Comparison of ENCODE assay signal across 21 cellular contexts in the genomic region with DNA sequence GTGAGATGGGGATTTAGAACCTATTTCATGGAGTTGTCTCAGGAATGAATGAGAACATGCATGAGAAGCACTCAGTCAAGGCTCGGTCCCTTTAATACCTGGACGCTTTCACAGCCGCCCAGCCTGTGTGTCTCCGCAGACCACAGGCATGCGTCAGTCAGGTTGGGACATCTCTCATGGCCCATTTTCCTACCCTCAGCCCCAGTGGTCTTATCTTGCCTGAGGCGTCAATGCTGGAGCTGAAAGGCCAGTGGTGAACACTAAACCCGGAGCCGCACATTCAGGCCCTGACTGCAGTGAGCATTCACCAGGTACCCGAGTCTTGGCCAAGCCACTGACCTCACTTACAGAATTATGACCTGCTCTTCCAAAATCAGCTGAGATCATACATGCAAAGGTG.
DNase-seq lines count a peak whose midpoint lies in the region; ATAC-seq, FAIRE-seq and TF ChIP-seq lines count a peak whose summit lies in the region.
"Had no signal": no experiment of that assay in that cellular context is flagged by ENCODE, and none has a peak within 500 bp of the region (broad histone marks: within the 10 kb centered on the region; RNA-seq: fewer than 3 reads in every experiment).

No MANE protein-coding gene starts in this region.

- H3K9me1 ChIP-seq in K562 (ENCODE audit: control insufficient read depth, insufficient read depth, low read length): no peaks in the 10 kb centered on the region

- H2AFZ ChIP-seq in K562 (ENCODE audit: low read depth, low read length): peak overlapping the region; percentile 8; the same call in 1 of the 2 replicates

- no peak for FAIRE-seq in K562 (lab: Jason Lieb, UNC)
- FAIRE-seq: A549, D721Med, G401.6, GM12891, GM19239 had no signal

- POLR2A ChIA-PET in K562 (lab: Yijun Ruan, JAX) (interaction anchor here (0.9 to 1.1 kb wide), 2 partner anchors 15 to 21 kb away, joined by 3 to 4 read pairs; no protein-coding TSS in a partner anchor), HEK293T (lab: Yijun Ruan, JAX) (no interaction called here)
- POLR2A ChIA-PET in activated CD8-positive, alpha-beta T cell treated with anti-CD3 and anti-CD28 coated beads, Interleukin-2, amount 10 ng/mL, durations not matched to agents 7 days and 5 days (lab: Charles Lee): no interaction called here

- H4K20me1 ChIP-seq in K562 (replicated peaks; ENCODE audit: control insufficient read depth, insufficient read depth, low read length): no peaks in the 10 kb centered on the region
- H4K20me1 ChIP-seq: BLaER1 treated with 17β-estradiol and CSF1 and Interleukin-3, amounts not matched to agents 10 nM and 100 nM had no signal

- no peak overlapping the region for H3K4me3 Mint-ChIP-seq in activated CD8-positive, alpha-beta T cell treated with anti-CD3 and anti-CD28 coated beads, Interleukin-2, amount 10 ng/mL, durations not matched to agents 7 days and 5 days
- H3K4me3 Mint-ChIP-seq: B cell; CD4-positive, alpha-beta T cell; CD8-positive, alpha-beta T cell had no signal

- H3K79me2 ChIP-seq in K562 (ENCODE audit: control insufficient read depth, insufficient read depth, low read length): no peaks in the 10 kb centered on the region

- TF ChIP-seq RAD21 in K562 (CRISPR knock-in tag; conservative IDR thresholded peaks at IDR 0.05 in 1 of 2, IDR thresholded peaks at IDR 0.05 in 1 of 2): no peak

- ATAC-seq in K562 (no peak; the same call in 2 of the 3 replicates), foreskin keratinocyte (no peak)
- no peak for ATAC-seq in activated CD8-positive, alpha-beta T cell treated with anti-CD3 and anti-CD28 coated beads, Interleukin-2, amount 10 ng/mL, durations not matched to agents 7 days and 5 days
- ATAC-seq: A549; CD8-positive, alpha-beta T cell had no signal

- intact Hi-C loops in K562 (cut with micrococcal nuclease): no loop called here
- intact Hi-C loops in vagina (cut with DNase I): no loop called here

- no peak overlapping the region for H3K4me2 ChIP-seq in K562 (ENCODE audit: insufficient read depth, low read length)
- H3K4me2 ChIP-seq: A549 had no signal

- H3K27me3 ChIP-seq in K562 (ENCODE audit: control insufficient read depth in 2 of 2, insufficient read depth in 2 of 2, low read length in 2 of 2) (peaks cover 5 to 32% of the 10 kb centered on the region in 2 experiments; a peak in 3 of 5 replicates), neutrophil (no peaks in the 10 kb centered on the region), vagina (no peaks in the 10 kb centered on the region), foreskin keratinocyte (no peaks in the 10 kb centered on the region)
- H3K27me3 ChIP-seq: BLaER1 treated with 17β-estradiol and CSF1 and Interleukin-3, amounts not matched to agents 10 nM and 100 nM had no signal

- H3K9ac ChIP-seq in K562 (ENCODE audit: insufficient read depth in 1 of 2, low read depth in 2 of 2, low read length in 2 of 2): 0 out of 4 replicates have a peak overlapping the region, but pooled peaks of 1 of the 2 experiments have one; percentile 2
- H3K9ac ChIP-seq: BLaER1 treated with 17β-estradiol and CSF1 and Interleukin-3, amounts not matched to agents 10 nM and 100 nM had no signal

- H3K9me3 ChIP-seq in K562 (replicated peaks; ENCODE audit: control insufficient read depth, insufficient read depth, low read depth, low read length) (no peaks in the 10 kb centered on the region), neutrophil (no peaks in the 10 kb centered on the region), vagina (no peaks in the 10 kb centered on the region)
- H3K9me3 ChIP-seq: A549; BLaER1 treated with 17β-estradiol and CSF1 and Interleukin-3, amounts not matched to agents 10 nM and 100 nM; Caco-2 had no signal

- no TSS peak for BruUV-seq in K562 (replicated peaks; lab: Mats Ljungman, UMichigan)

- TF ChIP-seq EP300 in K562 (IDR thresholded peaks at IDR 0.05; ENCODE audit: low read length): no peak

- H3K4me1 Mint-ChIP-seq in activated CD8-positive, alpha-beta T cell treated with anti-CD3 and anti-CD28 coated beads, Interleukin-2, amount 10 ng/mL, durations not matched to agents 7 days and 5 days (ENCODE audit: low read depth): no peaks in the 10 kb centered on the region
- H3K4me1 Mint-ChIP-seq: B cell had no signal

- H3K4me3 ChIP-seq in K562 (no peak overlapping the region), neutrophil (ENCODE audit: low read depth in 1 of 2, low read length in 1 of 2) (no peak overlapping the region), vagina (no peak overlapping the region)
- H3K4me3 ChIP-seq: A549; BLaER1 treated with 17β-estradiol and CSF1 and Interleukin-3, amounts not matched to agents 10 nM and 100 nM had no signal

- TF ChIP-seq POLR2A in K562 (conservative IDR thresholded peaks at IDR 0.05) (no peak), vagina (IDR thresholded peaks at IDR 0.05) (no peak)

- 13% methylated on average over 9 of the region's 9 CpGs for WGBS in K562 (ENCODE audit: insufficient coverage, low coverage, missing lambda C conversion rate)

- H3K27ac Mint-ChIP-seq in activated CD8-positive, alpha-beta T cell treated with anti-CD3 and anti-CD28 coated beads, Interleukin-2, amount 10 ng/mL, durations not matched to agents 7 days and 5 days: no peak overlapping the region
- H3K27ac Mint-ChIP-seq: B cell; CD4-positive, alpha-beta T cell; CD8-positive, alpha-beta T cell had no signal

- DNase-seq in K562 (ENCODE audit: extremely low read depth in 1 of 4, low spot score in 3 of 4) (no peak), islet precursor cell (peak; percentile 90), vagina (ENCODE audit: extremely low spot score in 2 of 2) (peak; percentile 49 to 60), HEK293T (ENCODE audit: extremely low spot score) (no peak), foreskin keratinocyte (no peak)
- no peak for DNase-seq in activated CD8-positive, alpha-beta T cell treated with anti-CD3 and anti-CD28 coated beads, Interleukin-2, amount 10 ng/mL, durations not matched to agents 7 days and 5 days
- DNase-seq: Caco-2; Calu3; CD4-positive, alpha-beta T cell; CD8-positive, alpha-beta T cell; DMS79 treated with DMSO at 0.1 percent for 48 hours had no signal

- peaks cover 7 to 21% of the 10 kb centered on the region in 2 experiments; a peak in 4 of 5 replicates for H3K4me1 ChIP-seq in K562 (replicated peaks in 1 of 2; ENCODE audit: control insufficient read depth in 2 of 2, insufficient read depth in 2 of 2, low read length in 2 of 2)
- H3K4me1 ChIP-seq in neutrophil (ENCODE audit: control insufficient read depth in 1 of 2, insufficient read depth in 1 of 2, low read depth in 1 of 2, low read length in 1 of 2): peaks cover 17 to 21% of the 10 kb centered on the region in 2 experiments
- H3K4me1 ChIP-seq in vagina: no peaks in the 10 kb centered on the region
- no peaks in the 10 kb centered on the region for H3K4me1 ChIP-seq in foreskin keratinocyte
- H3K4me1 ChIP-seq: A549 had no signal

- CTCF ChIA-PET in K562 (lab: Yijun Ruan, JAX; ENCODE audit: low intra/inter-chr PET ratio): no interaction called here
- CTCF ChIA-PET in HEK293T (lab: Yijun Ruan, JAX): no interaction called here
- CTCF ChIA-PET in activated CD8-positive, alpha-beta T cell treated with anti-CD3 and anti-CD28 coated beads, Interleukin-2, amount 10 ng/mL, durations not matched to agents 7 days and 5 days (lab: Charles Lee): interaction anchor here (0.8 to 1.0 kb wide), 2 partner anchors 17 to 21 kb away, joined by 3 read pairs; no protein-coding TSS in a partner anchor

- no peaks in the 10 kb centered on the region for H3K27me3 Mint-ChIP-seq in activated CD8-positive, alpha-beta T cell treated with anti-CD3 and anti-CD28 coated beads, Interleukin-2, amount 10 ng/mL, durations not matched to agents 7 days and 5 days (ENCODE audit: low read depth)
- H3K27me3 Mint-ChIP-seq: CD4-positive, alpha-beta T cell had no signal

- no peak for TF ChIP-seq CTCF in K562 (IDR thresholded peaks at IDR 0.05 in 2 of 3, conservative IDR thresholded peaks at IDR 0.05 in 1 of 3; ENCODE audit: insufficient read depth in 2 of 3, low read depth in 1 of 3, low read length in 3 of 3)
- TF ChIP-seq CTCF in neutrophil (IDR thresholded peaks at IDR 0.05): no peak
- no peak for TF ChIP-seq CTCF in vagina (IDR thresholded peaks at IDR 0.05)
- no peak for TF ChIP-seq CTCF in foreskin keratinocyte (conservative IDR thresholded peaks at IDR 0.05)

- H3K9me3 Mint-ChIP-seq in activated CD8-positive, alpha-beta T cell treated with anti-CD3 and anti-CD28 coated beads, Interleukin-2, amount 10 ng/mL, durations not matched to agents 7 days and 5 days (ENCODE audit: insufficient read depth): no peaks in the 10 kb centered on the region
- H3K9me3 Mint-ChIP-seq: CD4-positive, alpha-beta T cell; CD8-positive, alpha-beta T cell had no signal

- H3K36me3 Mint-ChIP-seq in activated CD8-positive, alpha-beta T cell treated with anti-CD3 and anti-CD28 coated beads, Interleukin-2, amount 10 ng/mL, durations not matched to agents 7 days and 5 days (ENCODE audit: low read depth): no peaks in the 10 kb centered on the region
- H3K36me3 Mint-ChIP-seq: CD8-positive, alpha-beta T cell had no signal

- H3K36me3 ChIP-seq in K562 (ENCODE audit: control insufficient read depth, insufficient read depth, low read length) (no peaks in the 10 kb centered on the region), neutrophil (no peaks in the 10 kb centered on the region), vagina (no peaks in the 10 kb centered on the region)
- H3K36me3 ChIP-seq: BLaER1 treated with 17β-estradiol and CSF1 and Interleukin-3, amounts not matched to agents 10 nM and 100 nM had no signal

- in situ Hi-C loops in K562 (cut with MboI): no loop called here

- H3K27ac ChIP-seq in K562 (ENCODE audit: extremely low read depth, low read depth, low read length): no peak overlapping the region
- H3K27ac ChIP-seq in neutrophil: peak overlapping the region; percentile 39
- no peak overlapping the region for H3K27ac ChIP-seq in vagina
- H3K27ac ChIP-seq in foreskin keratinocyte: no peak overlapping the region
- H3K27ac ChIP-seq: 22Rv1; A549; BLaER1 treated with 17β-estradiol and CSF1 and Interleukin-3, amounts not matched to agents 10 nM and 100 nM; C4-2B had no signal

TF ChIP-seq in K562, 482 proteins besides CTCF, POLR2A, EP300 and RAD21 (continues in another document):
- TF ChIP-seq ZNF707 (CRISPR knock-in tag; conservative IDR thresholded peaks at IDR 0.05): no peak

TF ChIP-seq in HEK293T, 16 proteins besides CTCF, POLR2A, EP300 and RAD21:
- TF ChIP-seq TARDBP (IDR thresholded peaks at IDR 0.05) (no peak), SUZ12 (IDR thresholded peaks at IDR 0.05) (no peak), FOXK2 (IDR thresholded peaks at IDR 0.05) (no peak), ARNT (IDR thresholded peaks at IDR 0.05) (no peak), L3MBTL2 (conservative IDR thresholded peaks at IDR 0.05) (no peak)

Comparison
In these comparisons a context has a peak if more than half of its experiments do, and no peak if none do; other contexts are left out.
1. DNase-seq: peak in islet precursor cell (single experiment) and vagina (2 of 2); none in K562 (0 of 4), HEK293T (single experiment), foreskin keratinocyte (0 of 2) and activated CD8-positive, alpha-beta T cell treated with anti-CD3 and anti-CD28 coated beads, Interleukin-2, amount 10 ng/mL, durations not matched to agents 7 days and 5 days (single experiment).